ENCODE assay signal across 8 cellular contexts in the genomic region with DNA sequence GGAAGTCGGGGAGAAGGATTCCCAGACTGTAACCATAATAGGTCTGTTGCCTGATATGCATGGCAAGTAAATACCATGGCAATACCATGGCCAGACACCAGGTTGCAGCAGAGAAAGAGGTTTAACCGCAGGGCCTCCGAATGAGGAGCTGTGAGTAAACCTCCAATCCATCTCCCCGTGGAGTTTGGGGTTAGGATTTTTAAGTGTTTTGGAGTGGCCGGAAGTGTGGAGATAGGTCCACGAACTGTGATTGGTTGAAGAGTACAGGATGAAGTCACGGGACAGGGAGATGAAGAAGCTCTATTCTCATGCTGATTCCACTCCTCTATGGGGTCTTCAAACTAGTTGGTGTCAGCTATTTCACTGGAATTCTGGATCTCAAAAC.
DNase-seq lines count a peak whose midpoint lies in the region; ATAC-seq, FAIRE-seq and TF ChIP-seq lines count a peak whose summit lies in the region.

No MANE protein-coding gene starts in this region.

- no peaks in the 10 kb centered on the region for H3K9me3 Mint-ChIP-seq in activated CD4-positive, alpha-beta T cell treated with anti-CD3 and anti-CD28 coated beads, Interleukin-2, amount 10 ng/mL, durations not matched to agents 7 days and 5 days
- no peaks in the 10 kb centered on the region for H3K9me3 Mint-ChIP-seq in mesothelial cell of epicardium
- no peaks in the 10 kb centered on the region for H3K9me3 Mint-ChIP-seq in stimulated activated effector memory CD8-positive, alpha-beta T cell treated with anti-CD3 and anti-CD28 coated beads, Interleukin-12 subunit alpha, Interleukin-12 subunit beta, amount 100 ng/mL, for 72 hours

- H3K27ac Mint-ChIP-seq in activated CD4-positive, alpha-beta T cell treated with anti-CD3 and anti-CD28 coated beads, Interleukin-2, amount 10 ng/mL, durations not matched to agents 7 days and 5 days, result no peak overlapping the region
- no peak overlapping the region for H3K27ac Mint-ChIP-seq in mesothelial cell of epicardium
- no peak overlapping the region for H3K27ac Mint-ChIP-seq in stimulated activated effector memory CD8-positive, alpha-beta T cell treated with anti-CD3 and anti-CD28 coated beads, Interleukin-12 subunit alpha, Interleukin-12 subunit beta, amount 100 ng/mL, for 72 hours

- POLR2A ChIA-PET in activated CD4-positive, alpha-beta T cell treated with anti-CD3 and anti-CD28 coated beads, Interleukin-2, amount 10 ng/mL, durations not matched to agents 7 days and 5 days (lab: Charles Lee), result interaction anchor here (0.7 kb wide), 1 partner anchor 193 kb away, joined by 5 read pairs; no protein-coding TSS in a partner anchor

- no peak overlapping the region for H3K4me3 Mint-ChIP-seq in activated CD4-positive, alpha-beta T cell treated with anti-CD3 and anti-CD28 coated beads, Interleukin-2, amount 10 ng/mL, durations not matched to agents 7 days and 5 days
- no peak overlapping the region for H3K4me3 Mint-ChIP-seq in mesothelial cell of epicardium
- no peak overlapping the region for H3K4me3 Mint-ChIP-seq in stimulated activated effector memory CD8-positive, alpha-beta T cell treated with anti-CD3 and anti-CD28 coated beads, Interleukin-12 subunit alpha, Interleukin-12 subunit beta, amount 100 ng/mL, for 72 hours

- no peaks in the 10 kb centered on the region for H3K36me3 Mint-ChIP-seq in activated CD4-positive, alpha-beta T cell treated with anti-CD3 and anti-CD28 coated beads, Interleukin-2, amount 10 ng/mL, durations not matched to agents 7 days and 5 days (ENCODE audit: low read depth)
- peaks cover 3% of the 10 kb centered on the region for H3K36me3 Mint-ChIP-seq in mesothelial cell of epicardium
- no peaks in the 10 kb centered on the region for H3K36me3 Mint-ChIP-seq in stimulated activated effector memory CD8-positive, alpha-beta T cell treated with anti-CD3 and anti-CD28 coated beads, Interleukin-12 subunit alpha, Interleukin-12 subunit beta, amount 100 ng/mL, for 72 hours

- DNase-seq in COLO668 (lab: John Stamatoyannopoulos, UW; ENCODE audit: unreplicated experiment) (peak; percentile 81), GM19238 (ENCODE audit: insufficient read length, low spot score) (peak; percentile 31), NCI-H2227 treated with DMSO at 0.1 percent for 48 hours (lab: John Stamatoyannopoulos, UW) (peak; percentile 10), mesothelial cell of epicardium (ENCODE audit: low spot score in 2 of 2, unreplicated experiment in 2 of 2) (peak in 1 of 2 experiments; percentile 63)
- peak; percentile 54 for DNase-seq in activated CD4-positive, alpha-beta T cell treated with anti-CD3 and anti-CD28 coated beads, Interleukin-2, amount 10 ng/mL, durations not matched to agents 7 days and 5 days
- peak in 1 of 2 donors; percentile 62 for DNase-seq in stimulated activated effector memory CD8-positive, alpha-beta T cell treated with anti-CD3 and anti-CD28 coated beads, Interleukin-12 subunit alpha, Interleukin-12 subunit beta, amount 100 ng/mL, for 72 hours (ENCODE audit: low spot score in 2 of 2)

- CTCF ChIA-PET in activated CD4-positive, alpha-beta T cell treated with anti-CD3 and anti-CD28 coated beads, Interleukin-2, amount 10 ng/mL, durations not matched to agents 7 days and 5 days (lab: Charles Lee), result interaction anchor here (0.6 to 1.6 kb wide), 4 partner anchors 14 to 195 kb away, joined by 3 to 10 read pairs (median 3); no protein-coding TSS in a partner anchor

- peak; percentile 71 for TF ChIP-seq CTCF in mesothelial cell of epicardium (IDR thresholded peaks at IDR 0.05; ENCODE audit: unreplicated experiment)

- H3K4me1 Mint-ChIP-seq in activated CD4-positive, alpha-beta T cell treated with anti-CD3 and anti-CD28 coated beads, Interleukin-2, amount 10 ng/mL, durations not matched to agents 7 days and 5 days, result peaks cover 2% of the 10 kb centered on the region
- H3K4me1 Mint-ChIP-seq in mesothelial cell of epicardium, result peaks cover 26% of the 10 kb centered on the region
- no peaks in the 10 kb centered on the region for H3K4me1 Mint-ChIP-seq in stimulated activated effector memory CD8-positive, alpha-beta T cell treated with anti-CD3 and anti-CD28 coated beads, Interleukin-12 subunit alpha, Interleukin-12 subunit beta, amount 100 ng/mL, for 72 hours

- peak; percentile 82 for FAIRE-seq in endometrium (lab: Jason Lieb, UNC)

- ATAC-seq in HG03139 (IDR thresholded peaks at IDR 0.05; ENCODE audit: unreplicated experiment), result peak; percentile 86
- peak; percentile 70 for ATAC-seq in stimulated activated effector memory CD8-positive, alpha-beta T cell treated with anti-CD3 and anti-CD28 coated beads, Interleukin-12 subunit alpha, Interleukin-12 subunit beta, amount 100 ng/mL, for 72 hours

- H3K27me3 Mint-ChIP-seq in activated CD4-positive, alpha-beta T cell treated with anti-CD3 and anti-CD28 coated beads, Interleukin-2, amount 10 ng/mL, durations not matched to agents 7 days and 5 days, result peaks cover 2% of the 10 kb centered on the region
- no peaks in the 10 kb centered on the region for H3K27me3 Mint-ChIP-seq in mesothelial cell of epicardium (ENCODE audit: low read depth)
